1 cellular context compared by ENCODE assay signal in the genomic region with DNA sequence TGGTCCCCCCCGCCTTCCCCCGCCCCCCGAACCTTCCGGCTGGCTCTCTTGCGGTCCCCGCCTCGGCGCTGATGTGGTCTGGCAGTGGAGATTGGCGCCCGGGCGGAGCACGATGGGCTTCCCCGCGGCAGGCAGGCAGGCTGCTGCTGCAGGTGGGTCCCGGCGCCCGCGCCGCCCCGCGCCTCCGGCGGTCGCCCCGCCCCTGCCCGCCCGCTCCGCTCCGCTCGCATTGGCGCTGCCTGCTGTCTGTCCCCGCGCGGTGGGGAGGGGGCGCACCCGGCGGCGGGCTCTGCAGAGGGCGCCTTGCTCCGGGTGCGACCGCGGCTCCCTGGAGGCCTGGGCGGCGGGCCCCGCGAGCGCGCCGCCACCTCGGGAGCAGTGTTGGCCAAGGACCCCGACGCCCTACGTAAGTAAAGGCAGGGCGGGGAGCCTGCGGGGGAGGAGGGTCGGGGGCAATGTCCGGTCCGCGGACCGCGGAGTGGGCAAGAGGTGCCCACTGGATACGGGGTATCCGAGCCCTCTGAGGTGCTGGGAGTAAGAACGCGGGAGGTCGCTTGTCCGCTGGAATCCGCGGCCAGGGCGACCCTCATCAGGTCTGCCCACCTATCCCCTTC.
TF ChIP-seq lines count a peak whose summit lies in the region.

A gene with protein sequence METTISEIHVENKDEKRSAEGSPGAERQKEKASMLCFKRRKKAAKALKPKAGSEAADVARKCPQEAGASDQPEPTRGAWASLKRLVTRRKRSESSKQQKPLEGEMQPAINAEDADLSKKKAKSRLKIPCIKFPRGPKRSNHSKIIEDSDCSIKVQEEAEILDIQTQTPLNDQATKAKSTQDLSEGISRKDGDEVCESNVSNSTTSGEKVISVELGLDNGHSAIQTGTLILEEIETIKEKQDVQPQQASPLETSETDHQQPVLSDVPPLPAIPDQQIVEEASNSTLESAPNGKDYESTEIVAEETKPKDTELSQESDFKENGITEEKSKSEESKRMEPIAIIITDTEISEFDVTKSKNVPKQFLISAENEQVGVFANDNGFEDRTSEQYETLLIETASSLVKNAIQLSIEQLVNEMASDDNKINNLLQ (plus strand): TSS at position 292 of the 614 bp plus-strand sequence. CDS start 2,896 bp downstream, outside the sequence.

TF ChIP-seq in endothelial cell of umbilical vein, 7 proteins besides CTCF, POLR2A, EP300 and RAD21 (continued from another document):
- TF ChIP-seq MYC (IDR thresholded peaks at IDR 0.05; ENCODE audit: low read depth, low read length) = no peak
